1 cellular context compared by ENCODE assay signal in genomic region chr21:31398574-31398973, GRCh38.
TF ChIP-seq lines count a peak whose summit lies in the region.

No MANE protein-coding gene starts in this region.

TF ChIP-seq in HEK293, 187 proteins besides CTCF, POLR2A, EP300 and RAD21 (continued from another document):
- TF ChIP-seq PRDM2 (tag by site-specific recombination; IDR thresholded peaks at IDR 0.05; ENCODE audit: borderline replicate concordance) = no peak
- TF ChIP-seq ZNF488 (tag by site-specific recombination; IDR thresholded peaks at IDR 0.05) = no peak
- no peak for TF ChIP-seq ZNF24 (tag by site-specific recombination; IDR thresholded peaks at IDR 0.05)
- no peak for TF ChIP-seq ZNF398 (tag by site-specific recombination; IDR thresholded peaks at IDR 0.05)
- TF ChIP-seq ZNF138 (tag by site-specific recombination; IDR thresholded peaks at IDR 0.05; ENCODE audit: borderline replicate concordance) = no peak
- TF ChIP-seq FEZF1 (tag by site-specific recombination; IDR thresholded peaks at IDR 0.05) = peak; percentile 45; the same call in 1 of the 2 replicates
- TF ChIP-seq TCF7L2 (IDR thresholded peaks at IDR 0.05; ENCODE audit: borderline replicate concordance, low read depth, low read length) = 0 out of 2 replicates have a peak, but pooled peaks have one; percentile 22
- no peak for TF ChIP-seq ZNF214 (tag by site-specific recombination; IDR thresholded peaks at IDR 0.05; ENCODE audit: borderline replicate concordance)
- peak; percentile 79 for TF ChIP-seq OSR2 (tag by site-specific recombination; IDR thresholded peaks at IDR 0.05)
- TF ChIP-seq HOXC10 (CRISPR knock-in tag; IDR thresholded peaks at IDR 0.05) = no peak
- no peak for TF ChIP-seq ZNF501 (tag by site-specific recombination; IDR thresholded peaks at IDR 0.05)
TF ChIP-seq in HEK293: peak in this region for 7.
